ENCODE assay signal across 7 cellular contexts in genomic region chr19:663682-664117, GRCh38. TPM values are rescaled to one million over a fixed set of nuclear protein-coding genes. Genes with fewer than 3 reads are reported as not detected.
A peak's percentile ranks its signal among the peaks of the same experiment; 100 is the strongest.
DNase-seq lines count a peak whose midpoint lies in the region; ATAC-seq, FAIRE-seq and TF ChIP-seq lines count a peak whose summit lies in the region.
"Had no signal": no experiment of that assay in that cellular context is flagged by ENCODE, and none has a peak within 500 bp of the region (broad histone marks: within the 10 kb centered on the region; RNA-seq: fewer than 3 reads in every experiment).

No MANE protein-coding gene starts in this region.

- H3K36me3 ChIP-seq in pancreas: no peaks in the 10 kb centered on the region

- peak overlapping the region; percentile 77 for H3K27ac Mint-ChIP-seq in central memory CD8-positive, alpha-beta T cell (ENCODE audit: low read depth)

- no peak for DNase-seq in central memory CD8-positive, alpha-beta T cell (ENCODE audit: low spot score in 2 of 2)
- DNase-seq in pancreas (no peak), frontal cortex (ENCODE audit: low spot score in 2 of 2) (no peak), NCI-H187 (lab: John Stamatoyannopoulos, UW) (no peak)

- H3K9me3 ChIP-seq in pancreas: no peaks in the 10 kb centered on the region

- TF ChIP-seq CTCF in pancreas (IDR thresholded peaks at IDR 0.05): no peak

- WGBS in pancreas, 2 donors: 47 to 54% methylated on average over 18 of the region's 18 CpGs

- intact Hi-C loops in pancreas (cut with DNase I): loop anchor here in 1 of 3 donors (10.0 kb wide), 1 partner anchor 71 kb away; no protein-coding TSS in a partner anchor

- ATAC-seq in HG03097 (IDR thresholded peaks at IDR 0.05; ENCODE audit: low FRiP score, unreplicated experiment) (peak; percentile 3), pancreas (peak in 1 of 4 donors; percentile 1), GM21529 (IDR thresholded peaks at IDR 0.05; ENCODE audit: unreplicated experiment) (no peak)
- no peak for ATAC-seq in central memory CD8-positive, alpha-beta T cell (replicated peaks; ENCODE audit: extremely low read depth, poor library complexity, severe bottlenecking)

- peak overlapping the region; percentile 93 for H3K4me3 Mint-ChIP-seq in central memory CD8-positive, alpha-beta T cell

- H3K36me3 Mint-ChIP-seq in central memory CD8-positive, alpha-beta T cell (ENCODE audit: insufficient read depth): peaks cover 36% of the 10 kb centered on the region

- no peaks in the 10 kb centered on the region for H3K9me3 Mint-ChIP-seq in central memory CD8-positive, alpha-beta T cell

- H3K27me3 Mint-ChIP-seq in central memory CD8-positive, alpha-beta T cell: no peaks in the 10 kb centered on the region

- FAIRE-seq in pancreas (lab: Jason Lieb, UNC) (no peak), frontal cortex (lab: Jason Lieb, UNC) (no peak)

- H3K4me1 Mint-ChIP-seq in central memory CD8-positive, alpha-beta T cell: peaks cover 42% of the 10 kb centered on the region

- peak overlapping the region; percentile 74 to 93 (median 82) for H3K27ac ChIP-seq in pancreas

- peak overlapping the region; percentile 7 to 99 (median 62) for H3K4me3 ChIP-seq in pancreas

- H3K4me1 ChIP-seq in pancreas: peaks cover 0 to 22% (median 8%) of the 10 kb centered on the region in 3 donors

- no peaks in the 10 kb centered on the region for H3K27me3 ChIP-seq in pancreas

RNA-seq across cellular contexts. Expression of gene RNF126, which starts 0.7 kb away (rescaled TPM):
- total RNA-seq in pancreas (10 to 100 TPM; 11.9 to 21.5 (median 16.5) TPM), frontal cortex (17.5 TPM)
- polyA plus RNA-seq in pancreas: 10 to 100 TPM; 31.7 to 33.7 TPM

RNA-seq across cellular contexts. Expression of gene FSTL3, which starts 12.5 kb away (rescaled TPM):
- total RNA-seq in pancreas: 100 to 1,000 TPM in 1 of 6 donors, 10 to 100 TPM in 3, 1 to 10 TPM in 2; 6.6 to 148 (median 18.4) TPM
- polyA plus RNA-seq in pancreas: 100 to 1,000 TPM in 1 of 2 donors, 10 to 100 TPM in 1; 24.1 to 119 TPM
- total RNA-seq in frontal cortex: 2.0 TPM

RNA-seq across cellular contexts. Expression of gene FGF22, which starts 24.0 kb away (rescaled TPM):
- total RNA-seq in pancreas (under 1 TPM in 4 of 6 donors, not detected in 2; 0.12 to 0.25 (median 0.23) TPM), frontal cortex (under 0.01 TPM)
- polyA plus RNA-seq in pancreas: under 1 TPM; 0.45 to 0.53 TPM

RNA-seq across cellular contexts. Expression of gene POLRMT, which starts 30.4 kb away (rescaled TPM):
- total RNA-seq in pancreas (10 to 100 TPM; 19.3 to 34.7 (median 24.7) TPM), frontal cortex (15.9 TPM)
- polyA plus RNA-seq in pancreas: 100 to 1,000 TPM in 1 of 2 donors, 10 to 100 TPM in 1; 95.3 to 101 TPM

RNA-seq across cellular contexts. Expression of gene PRSS57, which starts 31.6 kb away (rescaled TPM):
- total RNA-seq in pancreas: not detected
- polyA plus RNA-seq in pancreas: not detected
- not detected for total RNA-seq in frontal cortex
- total RNA-seq: myocyte had no signal
